8 cellular contexts compared by ENCODE assay signal in the genomic region with DNA sequence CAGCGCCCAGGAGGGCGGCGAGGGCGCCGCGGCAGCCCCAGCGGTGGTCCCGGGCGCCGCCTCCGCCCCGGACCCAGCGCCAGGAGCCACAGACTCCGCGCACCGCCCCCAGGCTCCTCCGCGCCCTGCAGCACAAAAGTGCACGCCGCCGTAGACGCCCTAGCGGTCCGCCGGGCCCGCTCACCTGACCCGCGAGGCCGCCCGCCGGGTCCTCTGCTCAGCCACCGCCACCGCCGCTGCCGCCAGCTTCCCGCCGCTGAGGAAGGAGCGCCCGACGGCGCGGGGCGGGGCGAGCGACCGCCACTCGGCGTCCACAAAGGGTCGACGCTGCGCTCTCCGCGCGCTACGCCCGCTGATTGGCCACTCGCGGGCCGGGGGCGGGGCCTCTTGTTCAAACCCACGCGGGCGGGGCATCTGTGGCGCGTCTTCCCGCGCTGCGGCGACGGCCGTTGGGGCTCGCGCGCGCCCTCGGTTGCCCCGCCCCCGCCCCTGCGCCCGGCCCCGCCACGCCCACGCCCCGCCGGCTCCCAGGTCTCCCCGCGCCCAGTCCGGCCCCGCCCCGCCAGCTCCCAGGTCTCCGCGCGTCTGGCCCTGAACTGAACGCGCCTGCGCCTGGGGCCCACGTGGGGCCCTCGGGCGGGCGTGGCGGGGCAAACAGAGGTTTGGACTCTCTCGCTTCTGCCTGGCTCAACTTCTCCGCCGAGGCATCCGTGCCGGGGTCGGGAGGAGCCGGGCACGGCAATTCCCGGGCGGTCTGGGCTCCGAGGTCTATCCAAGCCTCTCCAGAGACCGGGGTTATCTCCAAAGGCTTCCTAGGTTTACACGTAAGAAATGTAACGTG. TPM values are rescaled to one million over a fixed set of nuclear protein-coding genes. Genes with fewer than 3 reads are reported as not detected.
DNase-seq lines count a peak whose midpoint lies in the region; ATAC-seq and TF ChIP-seq lines count a peak whose summit lies in the region.

A gene (minus strand): TSS at position 269 of the 841 bp plus-strand sequence. CDS start 9,154 bp downstream, outside the sequence.

- no peaks in the 10 kb centered on the region for H3K27me3 Mint-ChIP-seq in CD8-positive, alpha-beta T cell (ENCODE audit: low read depth)

- H3K27ac ChIP-seq in CD8-positive, alpha-beta T cell (ENCODE audit: low read depth, low read length) = peak within 1 kb of the TSS; percentile 78

- TF ChIP-seq CTCF in CD8-positive, alpha-beta T cell (IDR thresholded peaks at IDR 0.05) = no peak

- peaks cover 23% of the 10 kb centered on the region for H3K4me1 ChIP-seq in CD8-positive, alpha-beta T cell (ENCODE audit: insufficient read depth, low read length)

- H3K36me3 Mint-ChIP-seq in CD8-positive, alpha-beta T cell = peaks cover 3% of the 10 kb centered on the region

- peak within 1 kb of the TSS; percentile 96 for H3K27ac Mint-ChIP-seq in CD8-positive, alpha-beta T cell

- H3K27me3 ChIP-seq in CD8-positive, alpha-beta T cell (ENCODE audit: insufficient read depth, low read length) = no peaks in the 10 kb centered on the region

- POLR2A ChIA-PET in CD8-positive, alpha-beta T cell (lab: Charles Lee) = interaction anchor here (0.7 to 3.7 kb wide), 11 partner anchors 10 to 74 kb away, joined by 3 to 20 read pairs (median 4); a partner anchor contains a TSS

- H3K4me3 Mint-ChIP-seq in CD8-positive, alpha-beta T cell = peak within 1 kb of the TSS; percentile 89

- intact Hi-C loops in CD8-positive, alpha-beta T cell (cut with DNase I, micrococcal nuclease) = loop anchor here (1.0 to 5.0 kb wide), 12 partner anchors 12 to 1304 kb away; a partner anchor contains a TSS

- H3K4me3 ChIP-seq in CD8-positive, alpha-beta T cell (ENCODE audit: low read depth, low read length) = peak within 1 kb of the TSS; percentile 87

- H3K9me3 ChIP-seq in CD8-positive, alpha-beta T cell (ENCODE audit: low read length) = no peaks in the 10 kb centered on the region

- H3K9me3 Mint-ChIP-seq in CD8-positive, alpha-beta T cell = no peaks in the 10 kb centered on the region

- CTCF ChIA-PET in CD8-positive, alpha-beta T cell (lab: Charles Lee) = interaction anchor here (1.3 to 7.0 kb wide), 2 partner anchors 24 to 36 kb away, joined by 7 to 74 read pairs; a partner anchor contains a TSS

- DNase-seq in CD8-positive, alpha-beta T cell = peak; percentile 97 to 99 (median 98)
- DNase-seq in HPDE6-E6E7 (ENCODE audit: extremely low spot score) (peak; percentile 88), NK-92 (lab: John Stamatoyannopoulos, UW; ENCODE audit: unreplicated experiment) (peak; percentile 83), medulla oblongata (ENCODE audit: extremely low spot score) (peak; percentile 98)
- peak; percentile 93 to 98 for DNase-seq in activated CD8-positive, alpha-beta memory T cell treated with anti-CD3 and anti-CD28 coated beads for 1 hour (ENCODE audit: extremely low read depth in 1 of 2, low read depth in 1 of 2)
- peak; percentile 95 for DNase-seq in effector CD4-positive, alpha-beta T cell
- DNase-seq in stimulated activated CD8-positive, alpha-beta memory T cell treated with anti-CD3 and anti-CD28 coated beads, Interleukin-12 subunit alpha, Interleukin-12 subunit beta, amount 100 ng/mL, for 1 hour (ENCODE audit: low read depth) = peak; percentile 93

- H3K36me3 ChIP-seq in CD8-positive, alpha-beta T cell (ENCODE audit: insufficient read depth, low read length) = no peaks in the 10 kb centered on the region

- H3K4me1 Mint-ChIP-seq in CD8-positive, alpha-beta T cell (ENCODE audit: low read depth) = peaks cover 53% of the 10 kb centered on the region

- ATAC-seq in CD8-positive, alpha-beta T cell = peak; percentile 82
- ATAC-seq in GM19467 (IDR thresholded peaks at IDR 0.05; ENCODE audit: unreplicated experiment) = peak; percentile 72

RNA-seq across cellular contexts. Expression of the gene that starts here (rescaled TPM):
- total RNA-seq in CD8-positive, alpha-beta T cell = 10 to 100 TPM; 20.2 to 22.9 TPM

Comparison
In these comparisons a context has a peak if more than half of its experiments do, and no peak if none do; other contexts are left out.
1. Peak in every context shown above with its lines: DNase-seq, ATAC-seq, H3K4me3 ChIP-seq and H3K27ac ChIP-seq.